18 cellular contexts compared by ENCODE assay signal in the genomic region with DNA sequence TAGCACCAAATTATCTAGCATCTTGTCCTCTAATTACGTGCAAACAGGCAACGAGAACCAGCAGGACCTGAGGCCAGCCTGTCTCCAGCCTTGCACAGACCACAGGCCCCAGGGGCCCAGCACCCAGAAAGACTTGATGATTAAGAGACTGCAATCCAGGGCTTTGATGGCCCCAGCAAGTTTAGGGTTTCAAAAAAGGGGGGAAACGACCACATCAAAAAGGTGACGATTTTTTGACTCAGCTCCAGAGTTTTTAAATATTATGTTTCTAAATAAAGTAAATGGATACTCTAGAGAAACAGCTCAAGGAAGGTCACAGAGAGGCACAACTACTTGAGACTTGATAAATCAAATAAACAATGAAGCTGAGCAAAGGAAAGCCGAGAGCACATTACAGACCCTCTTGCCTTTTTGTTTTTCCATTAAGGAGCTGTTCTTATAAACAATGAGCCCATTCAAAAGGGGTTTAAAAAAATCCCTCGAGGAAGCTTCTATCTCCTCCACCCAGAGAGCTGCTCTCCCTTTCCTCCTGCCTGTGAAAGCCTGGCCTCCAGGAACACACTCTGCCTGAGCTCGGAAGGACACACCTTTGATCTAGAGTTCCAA. TPM values are rescaled to one million over a fixed set of nuclear protein-coding genes. Genes with fewer than 3 reads are reported as not detected.
A peak's percentile ranks its signal among the peaks of the same experiment; 100 is the strongest.
DNase-seq lines count a peak whose midpoint lies in the region; ATAC-seq, FAIRE-seq and TF ChIP-seq lines count a peak whose summit lies in the region.
"Had no signal": no experiment of that assay in that cellular context is flagged by ENCODE, and none has a peak within 500 bp of the region (broad histone marks: within the 10 kb centered on the region; RNA-seq: fewer than 3 reads in every experiment).

No MANE protein-coding gene starts in this region.

- no peaks in the 10 kb centered on the region for H3K9me3 Mint-ChIP-seq in MCF 10A (ENCODE audit: unreplicated experiment)
- H3K9me3 Mint-ChIP-seq: activated CD4-positive, alpha-beta memory T cell treated with anti-CD3 and anti-CD28 coated beads for 36 hours; IgD-negative memory B cell had no signal

- DNase-seq in A673 (ENCODE audit: low spot score) (no peak), HEK293T (ENCODE audit: extremely low spot score) (peak; percentile 41), MCF 10A (ENCODE audit: unreplicated experiment) (peak; percentile 53), keratinocyte (ENCODE audit: low read depth, low spot score) (no peak), lower lobe of right lung (no peak), cortex of kidney (lab: John Stamatoyannopoulos, UW) (no peak), NOMO-1 treated with dmso at 0.1 percent for 144 hours (lab: John Stamatoyannopoulos, UW; ENCODE audit: unreplicated experiment) (no peak)
- DNase-seq: activated CD4-positive, alpha-beta memory T cell treated with anti-CD3 and anti-CD28 coated beads for 36 hours; activated effector memory CD4-positive, alpha-beta T cell treated with Interleukin-2 at 50 U/mL for 16 hours; central memory CD4-positive, alpha-beta T cell; DMS 273 treated with DMSO at 0.1 percent for 48 hours; hippocampal formation; midbrain; NCI-H1436 treated with DMSO at 0.1 percent for 48 hours; NCI-H524; trophoblast cell had no signal

- no peaks in the 10 kb centered on the region for H3K36me3 ChIP-seq in A673 (ENCODE audit: insufficient read depth, low read length, poor library complexity, severe bottlenecking)
- no peaks in the 10 kb centered on the region for H3K36me3 ChIP-seq in keratinocyte (ENCODE audit: control insufficient read depth in 2 of 2, extremely low read depth in 1 of 2, insufficient read depth in 2 of 2, low read length in 2 of 2)
- no peaks in the 10 kb centered on the region for H3K36me3 ChIP-seq in lower lobe of right lung

- no peaks in the 10 kb centered on the region for H3K9me1 ChIP-seq in keratinocyte (ENCODE audit: control insufficient read depth, extremely low read depth, insufficient read depth, low read length)

- H4K20me1 ChIP-seq in keratinocyte (ENCODE audit: control insufficient read depth, extremely low read depth, insufficient read depth, low read length), result no peaks in the 10 kb centered on the region

- peak overlapping the region; percentile 57 for H3K4me3 Mint-ChIP-seq in MCF 10A (ENCODE audit: unreplicated experiment)
- H3K4me3 Mint-ChIP-seq: activated CD4-positive, alpha-beta memory T cell treated with anti-CD3 and anti-CD28 coated beads for 36 hours had no signal

- CTCF ChIA-PET in A673 (lab: Charles Lee), result no interaction called here
- CTCF ChIA-PET in HEK293T (lab: Yijun Ruan, JAX), result interaction anchor here (0.6 to 1.1 kb wide), 2 partner anchors 40 to 125 kb away, joined by 3 to 4 read pairs; no protein-coding TSS in a partner anchor
- CTCF ChIA-PET in MCF 10A (lab: Yijun Ruan, JAX), result interaction anchor here (0.6 to 3.4 kb wide), 12 partner anchors 36 to 643 kb away, joined by 3 to 13 read pairs (median 4); no protein-coding TSS in a partner anchor

- H3K4me1 ChIP-seq in A673 (ENCODE audit: insufficient read depth, low read length, poor library complexity, severe bottlenecking) (peaks cover 53% of the 10 kb centered on the region), keratinocyte (ENCODE audit: control insufficient read depth, extremely low read depth, insufficient read depth, low read length) (peaks cover 43% of the 10 kb centered on the region), lower lobe of right lung (peaks cover 29% of the 10 kb centered on the region)

- H3K27me3 ChIP-seq in A673 (replicated peaks; ENCODE audit: insufficient read depth, low read depth, low read length, poor library complexity), result no peaks in the 10 kb centered on the region
- no peaks in the 10 kb centered on the region for H3K27me3 ChIP-seq in keratinocyte (ENCODE audit: control insufficient read depth, extremely low read depth, insufficient read depth, low read length)
- no peaks in the 10 kb centered on the region for H3K27me3 ChIP-seq in lower lobe of right lung (ENCODE audit: low read depth)

- peak overlapping the region; percentile 85 for H3K27ac Mint-ChIP-seq in MCF 10A (ENCODE audit: low read depth, unreplicated experiment)
- H3K27ac Mint-ChIP-seq: activated CD4-positive, alpha-beta memory T cell treated with anti-CD3 and anti-CD28 coated beads for 36 hours; IgD-negative memory B cell had no signal

- H2AFZ ChIP-seq in keratinocyte (ENCODE audit: control insufficient read depth, low read length), result peak overlapping the region; percentile 39

- intact Hi-C loops in A673 (cut with micrococcal nuclease; ENCODE audit: unreplicated experiment) (no loop called here), MCF 10A (cut with micrococcal nuclease) (loop anchor here (2.0 kb wide), 1 partner anchor 40 kb away; no protein-coding TSS in a partner anchor), lower lobe of right lung (cut with DNase I) (no loop called here)

- dilution Hi-C loops in keratinocyte (cut with MboI; ENCODE audit: extremely low pct_ligation_motif_present, low sequenced_read_pairs), result no loop called here

- ATAC-seq in lower lobe of right lung, result no peak
- no peak for ATAC-seq in GM19351 (IDR thresholded peaks at IDR 0.05; ENCODE audit: unreplicated experiment)

- H3K79me2 ChIP-seq in keratinocyte (ENCODE audit: control insufficient read depth, insufficient read depth, low read length), result peaks cover 16% of the 10 kb centered on the region

- H3K27me3 Mint-ChIP-seq in MCF 10A (ENCODE audit: insufficient read depth, unreplicated experiment), result no peaks in the 10 kb centered on the region
- H3K27me3 Mint-ChIP-seq: activated CD4-positive, alpha-beta memory T cell treated with anti-CD3 and anti-CD28 coated beads for 36 hours had no signal

- peaks cover 66% of the 10 kb centered on the region for H3K4me1 Mint-ChIP-seq in MCF 10A (ENCODE audit: insufficient read depth, unreplicated experiment)

- no TSS peak for BruUV-seq in A673 (replicated peaks; lab: Mats Ljungman, UMichigan)
- TSS peak; percentile 17 for BruUV-seq in MCF 10A (replicated peaks; lab: Mats Ljungman, UMichigan)

- peak overlapping the region; percentile 37 for H3K4me2 ChIP-seq in keratinocyte (ENCODE audit: control insufficient read depth, extremely low read depth, insufficient read depth, low read depth, low read length)

- no peaks in the 10 kb centered on the region for H3K36me3 Mint-ChIP-seq in MCF 10A (ENCODE audit: insufficient read depth, unreplicated experiment)
- H3K36me3 Mint-ChIP-seq: activated CD4-positive, alpha-beta memory T cell treated with anti-CD3 and anti-CD28 coated beads for 36 hours; IgD-negative memory B cell had no signal

- H3K9ac ChIP-seq in keratinocyte (ENCODE audit: control insufficient read depth, extremely low read depth, insufficient read depth, low read length), result peak overlapping the region; percentile 18

- H3K4me3 ChIP-seq in A673 (ENCODE audit: low read depth, low read length, poor library complexity, severe bottlenecking) (no peak overlapping the region), keratinocyte (ENCODE audit: control insufficient read depth in 2 of 3, extremely low read depth in 1 of 3, insufficient read depth in 2 of 3, low read depth in 1 of 3, low read length in 3 of 3) (no peak overlapping the region), lower lobe of right lung (no peak overlapping the region)

- POLR2A ChIA-PET in A673 (lab: Charles Lee; ENCODE audit: low non-redundant PET), result interaction anchor here (0.7 kb wide), 1 partner anchor 645 kb away, joined by 3 read pairs; no protein-coding TSS in a partner anchor
- POLR2A ChIA-PET in HEK293T (lab: Yijun Ruan, JAX), result interaction anchor here (0.6 kb wide), 1 partner anchor 40 kb away, joined by 3 read pairs; no protein-coding TSS in a partner anchor
- POLR2A ChIA-PET in MCF 10A (lab: Yijun Ruan, JAX), result interaction anchor here (0.7 to 4.9 kb wide), 27 partner anchors 8 to 202 kb away, joined by 3 to 71 read pairs (median 5); partner anchors contain the start of gene GLI3

- H3K27ac ChIP-seq in A673 (ENCODE audit: low read depth, low read length, poor library complexity, severe bottlenecking), result peak overlapping the region; percentile 66
- peak overlapping the region; percentile 50 for H3K27ac ChIP-seq in keratinocyte (ENCODE audit: control insufficient read depth, insufficient read depth, low read length)
- H3K27ac ChIP-seq in lower lobe of right lung, result no peak overlapping the region

- FAIRE-seq in keratinocyte (lab: Jason Lieb, UNC), result peak; percentile 48

- no peak for TF ChIP-seq CTCF in A673 (conservative IDR thresholded peaks at IDR 0.05; ENCODE audit: low read depth, low read length)
- TF ChIP-seq CTCF in MCF 10A (IDR thresholded peaks at IDR 0.05; ENCODE audit: unreplicated experiment), result no peak
- no peak for TF ChIP-seq CTCF in keratinocyte (optimal IDR thresholded peaks at IDR 0.05 in 1 of 3, IDR thresholded peaks at IDR 0.05 in 1 of 3, conservative IDR thresholded peaks at IDR 0.05 in 1 of 3; ENCODE audit: extremely low read depth in 1 of 3, insufficient read depth in 2 of 3, low read length in 3 of 3)
- no peak for TF ChIP-seq CTCF in lower lobe of right lung (IDR thresholded peaks at IDR 0.05)

- no peaks in the 10 kb centered on the region for H3K9me3 ChIP-seq in A673 (ENCODE audit: low read depth, low read length, poor library complexity, severe bottlenecking)
- H3K9me3 ChIP-seq in keratinocyte (ENCODE audit: control insufficient read depth, low read depth, low read length), result no peaks in the 10 kb centered on the region
- H3K9me3 ChIP-seq in lower lobe of right lung, result no peaks in the 10 kb centered on the region

TF ChIP-seq in HEK293T, 16 proteins besides CTCF, POLR2A, EP300 and RAD21:
- TF ChIP-seq SUZ12 (IDR thresholded peaks at IDR 0.05) (no peak), ARNT (IDR thresholded peaks at IDR 0.05) (no peak), CTBP1 (IDR thresholded peaks at IDR 0.05; ENCODE audit: borderline replicate concordance) (no peak), FOXK2 (IDR thresholded peaks at IDR 0.05) (no peak), ZNF384 (IDR thresholded peaks at IDR 0.05) (0 out of 2 replicates have a peak, but pooled peaks have one; percentile 21)

RNA-seq across cellular contexts. Expression of gene GLI3, which starts 44.1 kb away (rescaled TPM):
- total RNA-seq in A673 (2021) (52.6 and 58.7 TPM in 2 replicates), MCF 10A (2022) (23.1 and 27.6 TPM in 2 replicates), lower lobe of right lung (20.7 TPM)
- polyA plus RNA-seq in keratinocyte, result 2.0 to 3.7 TPM (median 3.6 TPM) in 3 replicates
- 2.1 TPM for polyA plus RNA-seq in keratinocyte (2011; ENCODE audit: low read depth)
- 4.2 and 4.3 TPM in 2 replicates for polyA plus RNA-seq in keratinocyte (2011; cell fraction: cytosol; rRNA removed)
- 10.5 and 13.0 TPM in 2 replicates for polyA plus RNA-seq in keratinocyte (2011; cell fraction: nucleus; rRNA removed)
- polyA plus RNA-seq in keratinocyte (2012; ENCODE audit: low replicate concordance), result 3.5 and 5.1 TPM in 2 replicates
- polyA minus RNA-seq in keratinocyte, result 14.7 to 24.0 TPM (median 15.6 TPM) in 3 replicates
- 8.2 TPM for polyA minus RNA-seq in keratinocyte (2011; cell fraction: cytosol; rRNA and poly(A)+ RNA removed)
- polyA minus RNA-seq in keratinocyte (2011; cell fraction: nucleus; rRNA and poly(A)+ RNA removed), result 13.1 and 21.2 TPM in 2 replicates
- polyA plus RNA-seq: IgD-negative memory B cell had no signal

Comparison
In these comparisons a context has a peak if more than half of its experiments do, and no peak if none do; other contexts are left out.
1. DNase-seq: peak in HEK293T (single experiment) and MCF 10A (single experiment); none in A673 (single experiment), keratinocyte (single experiment), lower lobe of right lung (single experiment), cortex of kidney (single experiment) and NOMO-1 treated with dmso at 0.1 percent for 144 hours (single experiment).